ENCODE assay signal across 26 cellular contexts in the genomic region with DNA sequence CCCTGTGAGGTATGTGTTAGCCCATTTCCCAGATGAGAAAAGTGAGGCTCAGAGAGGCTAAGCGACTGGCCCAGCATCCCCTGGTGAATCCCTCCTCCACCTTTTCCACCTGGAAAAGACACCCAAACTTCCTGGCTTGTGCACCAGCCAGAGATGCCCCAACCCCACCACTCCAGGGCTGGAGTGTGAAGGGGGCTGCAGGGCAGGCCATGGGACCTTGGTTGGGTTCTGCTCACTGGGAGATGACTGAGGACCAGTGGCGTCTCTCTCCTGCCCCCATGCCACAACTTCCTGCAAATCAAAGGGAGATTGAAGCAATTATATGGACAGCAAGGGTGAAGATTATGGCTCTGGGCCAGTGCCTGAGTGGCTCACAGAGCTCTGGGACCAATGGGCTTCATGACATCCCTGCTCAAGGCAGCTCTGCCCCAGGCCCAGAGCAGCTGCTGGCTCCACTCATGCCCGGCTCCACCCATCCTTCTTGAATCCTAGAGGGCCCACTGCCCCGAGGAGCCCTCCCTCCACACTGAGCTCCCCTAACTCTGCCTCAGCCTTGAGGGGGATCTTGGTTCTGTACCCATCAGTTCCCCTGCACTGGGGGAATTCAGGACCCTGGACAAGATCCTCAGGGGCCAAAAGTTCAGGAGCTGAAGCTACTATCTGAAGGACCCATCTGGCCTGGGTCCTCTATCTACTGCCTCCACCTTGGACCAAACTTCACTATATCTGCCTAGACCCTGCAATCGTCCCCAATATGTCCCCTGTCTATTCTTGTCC.
DNase-seq lines count a peak whose midpoint lies in the region; ATAC-seq and TF ChIP-seq lines count a peak whose summit lies in the region.
"Had no signal": no experiment of that assay in that cellular context is flagged by ENCODE, and none has a peak within 500 bp of the region (broad histone marks: within the 10 kb centered on the region; RNA-seq: fewer than 3 reads in every experiment).

No MANE protein-coding gene starts in this region.

- no peak overlapping the region for H3K4me3 Mint-ChIP-seq in activated naive CD8-positive, alpha-beta T cell treated with anti-CD3 and anti-CD28 coated beads for 36 hours
- H3K4me3 Mint-ChIP-seq: B cell; nephron; stimulated activated naive CD8-positive, alpha-beta T cell treated with anti-CD3 and anti-CD28 coated beads, Interleukin-15, Interleukin-2, amounts not matched to agents 100 ng/mL and 50 ng/mL, for 24 hours had no signal

- no peak for ATAC-seq in lower lobe of right lung
- ATAC-seq: body of pancreas, heart right ventricle, left lung, Panc1, right lobe of liver had no signal

- peaks cover 21% of the 10 kb centered on the region for H3K27me3 Mint-ChIP-seq in activated naive CD8-positive, alpha-beta T cell treated with anti-CD3 and anti-CD28 coated beads for 36 hours

- H3K4me3 ChIP-seq in lower lobe of right lung (no peak overlapping the region), vagina (no peak overlapping the region)
- H3K4me3 ChIP-seq: body of pancreas, heart right ventricle, left lung, right lobe of liver, thyroid gland had no signal

- H3K36me3 ChIP-seq in lower lobe of right lung (no peaks in the 10 kb centered on the region), vagina (no peaks in the 10 kb centered on the region)
- H3K36me3 ChIP-seq: heart right ventricle, left lung, right lobe of liver, thyroid gland had no signal

- H3K27ac Mint-ChIP-seq in activated naive CD8-positive, alpha-beta T cell treated with anti-CD3 and anti-CD28 coated beads for 36 hours = no peak overlapping the region
- H3K27ac Mint-ChIP-seq: B cell; nephron; stimulated activated naive CD8-positive, alpha-beta T cell treated with anti-CD3 and anti-CD28 coated beads, Interleukin-15, Interleukin-2, amounts not matched to agents 100 ng/mL and 50 ng/mL, for 24 hours had no signal

- H3K27me3 ChIP-seq in lower lobe of right lung (ENCODE audit: low read depth) (peaks cover 9% of the 10 kb centered on the region), vagina (no peaks in the 10 kb centered on the region)
- H3K27me3 ChIP-seq: body of pancreas, right lobe of liver, thyroid gland had no signal

- H3K4me1 ChIP-seq in lower lobe of right lung (no peaks in the 10 kb centered on the region), vagina (no peaks in the 10 kb centered on the region)
- H3K4me1 ChIP-seq: heart right ventricle, left lung, parathyroid adenoma, right lobe of liver, thyroid gland had no signal

- H3K9me3 Mint-ChIP-seq in activated naive CD8-positive, alpha-beta T cell treated with anti-CD3 and anti-CD28 coated beads for 36 hours = peaks cover 1% of the 10 kb centered on the region

- H3K9me3 ChIP-seq in lower lobe of right lung = no peaks in the 10 kb centered on the region
- no peaks in the 10 kb centered on the region for H3K9me3 ChIP-seq in vagina
- H3K9me3 ChIP-seq: body of pancreas, left lung, right lobe of liver, thyroid gland had no signal

- TF ChIP-seq POLR2A in vagina (IDR thresholded peaks at IDR 0.05) = no peak

- H3K36me3 Mint-ChIP-seq in activated naive CD8-positive, alpha-beta T cell treated with anti-CD3 and anti-CD28 coated beads for 36 hours = no peaks in the 10 kb centered on the region

- TF ChIP-seq CTCF in lower lobe of right lung (IDR thresholded peaks at IDR 0.05) (no peak), vagina (IDR thresholded peaks at IDR 0.05) (no peak)

- H3K27ac ChIP-seq in lower lobe of right lung (no peak overlapping the region), vagina (no peak overlapping the region)
- H3K27ac ChIP-seq: body of pancreas, heart right ventricle, left lung, parathyroid adenoma, right lobe of liver, thyroid gland had no signal

- no peaks in the 10 kb centered on the region for H3K4me1 Mint-ChIP-seq in activated naive CD8-positive, alpha-beta T cell treated with anti-CD3 and anti-CD28 coated beads for 36 hours
- H3K4me1 Mint-ChIP-seq: B cell had no signal

- DNase-seq in activated CD8-positive, alpha-beta memory T cell treated with anti-CD3 and anti-CD28 coated beads for 24 hours = peak; percentile 32
- DNase-seq in activated CD8-positive, alpha-beta memory T cell treated with anti-CD3 and anti-CD28 coated beads, Interleukin-2, amount 50 U/mL, for 4 hours = no peak
- DNase-seq in activated CD8-positive, alpha-beta memory T cell treated with anti-CD3 and anti-CD28 coated beads, Interleukin-2, amount 50 U/mL, for 48 hours = peak; percentile 23
- DNase-seq in lower lobe of right lung (peak; percentile 12), vagina (ENCODE audit: extremely low spot score in 2 of 2) (peak; percentile 62 to 84), Ammon's horn (ENCODE audit: low spot score) (no peak)
- no peak for DNase-seq in activated naive CD4-positive, alpha-beta T cell treated with anti-CD3 and anti-CD28 coated beads, Interleukin-2, amount 50 U/mL, for 16 hours
- DNase-seq in activated naive CD8-positive, alpha-beta T cell treated with anti-CD3 and anti-CD28 coated beads for 36 hours = no peak
- DNase-seq: DMS53; effector memory CD4-positive, alpha-beta T cell; foreskin fibroblast; Karpas-422; left lung; midbrain; MV-4-11; NCI-H510A; stimulated activated CD4-positive, alpha-beta T cell treated with anti-CD3 and anti-CD28 coated beads, Interleukin-4, amount 100 ng/mL, for 4 hours; thyroid gland had no signal

- intact Hi-C loops in lower lobe of right lung (cut with DNase I) = no loop called here
- intact Hi-C loops in vagina (cut with DNase I) = no loop called here

Comparison
In these comparisons a context has a peak if more than half of its experiments do, and no peak if none do; other contexts are left out.
1. DNase-seq: peak in activated CD8-positive, alpha-beta memory T cell treated with anti-CD3 and anti-CD28 coated beads for 24 hours (single experiment), activated CD8-positive, alpha-beta memory T cell treated with anti-CD3 and anti-CD28 coated beads, Interleukin-2, amount 50 U/mL, for 48 hours (single experiment), lower lobe of right lung (single experiment) and vagina (2 of 2); none in activated CD8-positive, alpha-beta memory T cell treated with anti-CD3 and anti-CD28 coated beads, Interleukin-2, amount 50 U/mL, for 4 hours (single experiment), Ammon's horn (single experiment), activated naive CD4-positive, alpha-beta T cell treated with anti-CD3 and anti-CD28 coated beads, Interleukin-2, amount 50 U/mL, for 16 hours (single experiment) and activated naive CD8-positive, alpha-beta T cell treated with anti-CD3 and anti-CD28 coated beads for 36 hours (single experiment).